In the genomic region with DNA sequence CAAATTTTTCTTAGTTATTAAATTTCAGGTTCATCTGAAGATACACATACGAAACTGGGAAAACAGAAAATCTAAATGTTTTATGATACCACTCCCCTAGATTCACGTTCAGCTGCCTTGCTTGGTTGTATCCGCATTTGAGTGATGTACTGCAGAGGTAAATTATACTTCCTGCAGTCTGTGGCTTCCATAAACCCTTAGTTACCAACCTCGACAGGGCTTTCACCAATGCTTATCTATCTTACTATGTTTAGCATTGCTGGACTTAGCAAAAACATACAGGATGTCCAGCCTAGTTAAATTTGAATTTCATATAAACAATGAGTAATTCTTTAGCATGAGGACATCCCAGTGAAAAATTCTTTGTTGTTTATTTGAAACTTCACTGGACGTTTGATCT, we compare ENCODE assay signal across 24 cellular contexts.
DNase-seq lines count a peak whose midpoint lies in the region; ATAC-seq, FAIRE-seq and TF ChIP-seq lines count a peak whose summit lies in the region.
"Had no signal": no experiment of that assay in that cellular context is flagged by ENCODE, and none has a peak within 500 bp of the region (broad histone marks: within the 10 kb centered on the region; RNA-seq: fewer than 3 reads in every experiment).

No MANE protein-coding gene starts in this region.

- no peaks in the 10 kb centered on the region for H3K9me3 ChIP-seq in DOHH2 (ENCODE audit: control insufficient read depth, insufficient read depth, low read length)
- H3K9me3 ChIP-seq in GM12878 (replicated peaks; ENCODE audit: control insufficient read depth, insufficient read depth, low read length), result no peaks in the 10 kb centered on the region; the same call in 2 of the 3 replicates
- H3K9me3 ChIP-seq in tibial artery, result no peaks in the 10 kb centered on the region
- H3K9me3 ChIP-seq: BE2C, esophagus squamous epithelium, SK-N-SH had no signal

- peak overlapping the region; percentile 19; the same call in 1 of the 2 replicates for H2AFZ ChIP-seq in GM12878 (ENCODE audit: control insufficient read depth, low read depth, low read length)

- POLR2A ChIA-PET in GM12878 (lab: Charles Lee), result no interaction called here
- POLR2A ChIA-PET in activated CD8-positive, alpha-beta T cell treated with anti-CD3 and anti-CD28 coated beads, Interleukin-2, amount 10 ng/mL, durations not matched to agents 7 days and 5 days (lab: Charles Lee), result no interaction called here

- in situ Hi-C loops in GM12878 (cut with MboI) (no loop called here), G401 (cut with HindIII; ENCODE audit: low sequenced_read_pairs) (no loop called here)

- RAD21 ChIA-PET in GM12878 (lab: Charles Lee; ENCODE audit: unreplicated experiment), result interaction anchor here (2.6 kb wide), 1 partner anchor 12 kb away, joined by 9 read pairs; no protein-coding TSS in a partner anchor

- ATAC-seq in GM21390 (IDR thresholded peaks at IDR 0.05; ENCODE audit: unreplicated experiment) (peak; percentile 33), HG03565 (IDR thresholded peaks at IDR 0.05; ENCODE audit: unreplicated experiment) (peak; percentile 31), GM12878 (peak; percentile 42; the same call in 2 of the 3 replicates)
- ATAC-seq in activated CD8-positive, alpha-beta T cell treated with anti-CD3 and anti-CD28 coated beads, Interleukin-2, amount 10 ng/mL, durations not matched to agents 7 days and 5 days, result no peak
- ATAC-seq: activated T-cell treated with anti-CD3 and anti-CD28 coated beads, Interleukin-2, amount 50 U/mL, for 4 hours; effector memory CD8-positive, alpha-beta T cell; naive thymus-derived CD4-positive, alpha-beta T cell had no signal

- intact Hi-C loops in GM12878 (cut with micrococcal nuclease; ENCODE audit: unreplicated experiment) (no loop called here), tibial artery (cut with DNase I; ENCODE audit: low total_unique reads) (no loop called here)

- H3K27ac ChIP-seq in DOHH2 (ENCODE audit: low read depth, low read length), result peak overlapping the region; percentile 33
- H3K27ac ChIP-seq in GM12878 (ENCODE audit: control insufficient read depth, insufficient read depth), result no peak overlapping the region
- H3K27ac ChIP-seq in tibial artery, result no peak overlapping the region
- H3K27ac ChIP-seq: esophagus squamous epithelium, RWPE1 had no signal

- H3K4me1 ChIP-seq in DOHH2 (ENCODE audit: control insufficient read depth, low read length) (peaks cover 90% of the 10 kb centered on the region), GM12878 (ENCODE audit: control insufficient read depth, insufficient read depth, low read length) (peaks cover 29% of the 10 kb centered on the region), tibial artery (no peaks in the 10 kb centered on the region)
- H3K4me1 ChIP-seq: BE2C, esophagus squamous epithelium had no signal

- H3K4me2 ChIP-seq in DOHH2 (ENCODE audit: low read length) (peak overlapping the region; percentile 58), GM12878 (ENCODE audit: control insufficient read depth, insufficient read depth) (no peak overlapping the region)
- H3K4me2 ChIP-seq: SK-N-SH had no signal

- no peaks in the 10 kb centered on the region for H3K9me3 Mint-ChIP-seq in activated CD8-positive, alpha-beta T cell treated with anti-CD3 and anti-CD28 coated beads, Interleukin-2, amount 10 ng/mL, durations not matched to agents 7 days and 5 days (ENCODE audit: insufficient read depth)
- H3K9me3 Mint-ChIP-seq: activated T-cell treated with anti-CD3 and anti-CD28 coated beads, Interleukin-2, amount 50 U/mL, for 4 hours; effector memory CD8-positive, alpha-beta T cell had no signal

- no peak overlapping the region for H3K9ac ChIP-seq in GM12878 (ENCODE audit: control insufficient read depth, insufficient read depth, low read length)
- H3K9ac ChIP-seq: SK-N-SH had no signal

- TF ChIP-seq EP300 in GM12878 (IDR thresholded peaks at IDR 0.05; ENCODE audit: borderline replicate concordance in 1 of 2, control insufficient read depth in 1 of 2, low read depth in 2 of 2, low read length in 2 of 2), result no peak

- H4K20me1 ChIP-seq in DOHH2 (ENCODE audit: control insufficient read depth, insufficient read depth, low read depth, low read length) (no peaks in the 10 kb centered on the region), GM12878 (ENCODE audit: control insufficient read depth, insufficient read depth) (no peaks in the 10 kb centered on the region)

- no peaks in the 10 kb centered on the region for H3K9me2 ChIP-seq in DOHH2 (replicated peaks; ENCODE audit: control insufficient read depth, low read length)
- H3K9me2 ChIP-seq: SK-N-SH had no signal

- H3K27ac Mint-ChIP-seq in activated CD8-positive, alpha-beta T cell treated with anti-CD3 and anti-CD28 coated beads, Interleukin-2, amount 10 ng/mL, durations not matched to agents 7 days and 5 days, result no peak overlapping the region
- H3K27ac Mint-ChIP-seq: effector memory CD8-positive, alpha-beta T cell had no signal

- H3K27me3 ChIP-seq in DOHH2 (ENCODE audit: control insufficient read depth, low read length) (no peaks in the 10 kb centered on the region), GM12878 (replicated peaks in 1 of 2; ENCODE audit: control insufficient read depth in 2 of 2, insufficient read depth in 2 of 2, low read length in 1 of 2) (no peaks in the 10 kb centered on the region), tibial artery (no peaks in the 10 kb centered on the region)
- H3K27me3 ChIP-seq: BE2C, esophagus squamous epithelium had no signal

- DNase-seq in GM12878 (ENCODE audit: low read depth, low spot score) (no peak), G401 (ENCODE audit: low spot score) (no peak), tibial artery (no peak), LoVo (ENCODE audit: low spot score) (no peak)
- DNase-seq in activated CD8-positive, alpha-beta T cell treated with anti-CD3 and anti-CD28 coated beads, Interleukin-2, amount 10 ng/mL, durations not matched to agents 7 days and 5 days, result no peak
- DNase-seq: activated CD4-positive, CD25-positive, alpha-beta regulatory T cell; activated naive CD4-positive, alpha-beta T cell treated with anti-CD3 and anti-CD28 coated beads, Interleukin-2, amount 50 U/mL, for 16 hours; activated T-cell treated with anti-CD3 and anti-CD28 coated beads, Interleukin-2, amount 50 U/mL, for 4 hours; BE2C; DMS79 treated with DMSO at 0.1 percent for 48 hours; effector memory CD8-positive, alpha-beta T cell; esophagus squamous epithelium; Kasumi-1; naive thymus-derived CD4-positive, alpha-beta T cell; NCI-H1092 treated with DMSO at 0.1 percent for 48 hours; NCI-H2029 treated with DMSO at 0.1 percent for 48 hours; NCI-H510A; SK-N-SH; stimulated activated CD4-positive, alpha-beta T cell treated with anti-CD3 and anti-CD28 coated beads, Interleukin-12 subunit alpha, Interleukin-12 subunit beta, amount 100 ng/mL, for 4 hours; T-helper 9 cell had no signal

- FAIRE-seq in GM12878 (lab: Jason Lieb, UNC), result no peak

- H3K4me3 Mint-ChIP-seq in activated CD8-positive, alpha-beta T cell treated with anti-CD3 and anti-CD28 coated beads, Interleukin-2, amount 10 ng/mL, durations not matched to agents 7 days and 5 days, result no peak overlapping the region
- H3K4me3 Mint-ChIP-seq: activated T-cell treated with anti-CD3 and anti-CD28 coated beads, Interleukin-2, amount 50 U/mL, for 4 hours; effector memory CD8-positive, alpha-beta T cell; naive thymus-derived CD4-positive, alpha-beta T cell had no signal

- CTCF ChIA-PET in GM12878 (lab: Yijun Ruan, JAX), result interaction anchor here (1.1 to 1.3 kb wide), 3 partner anchors 8 to 53 kb away, joined by 3 to 6 read pairs (median 3); no protein-coding TSS in a partner anchor
- CTCF ChIA-PET in activated CD8-positive, alpha-beta T cell treated with anti-CD3 and anti-CD28 coated beads, Interleukin-2, amount 10 ng/mL, durations not matched to agents 7 days and 5 days (lab: Charles Lee), result no interaction called here

- no TSS peak for BruUV-seq in GM12878 (replicated peaks; lab: Mats Ljungman, UMichigan)

- no peaks in the 10 kb centered on the region for H3K36me3 Mint-ChIP-seq in activated CD8-positive, alpha-beta T cell treated with anti-CD3 and anti-CD28 coated beads, Interleukin-2, amount 10 ng/mL, durations not matched to agents 7 days and 5 days (ENCODE audit: low read depth)
- H3K36me3 Mint-ChIP-seq: naive thymus-derived CD4-positive, alpha-beta T cell had no signal

- H3K4me3 ChIP-seq in DOHH2 (ENCODE audit: low read length) (peak overlapping the region; percentile 42), GM12878 (no peak overlapping the region), tibial artery (no peak overlapping the region)
- H3K4me3 ChIP-seq: esophagus squamous epithelium had no signal

- TF ChIP-seq RAD21 in GM12878 (IDR thresholded peaks at IDR 0.05; ENCODE audit: insufficient read depth, low read depth, low read length), result no peak

- SMC1A ChIA-PET in GM12878 (lab: Charles Lee; ENCODE audit: uncharacterized antibody, unreplicated experiment), result interaction anchor here (1.9 to 17.1 kb wide), 2 partner anchors 18 to 63 kb away, joined by 5 to 219 read pairs; no protein-coding TSS in a partner anchor

- TF ChIP-seq POLR2A in GM12878 (IDR thresholded peaks at IDR 0.05; ENCODE audit: low read depth, low read length), result no peak

- peaks cover 4% of the 10 kb centered on the region; the same call in 1 of the 2 replicates for H3K36me3 ChIP-seq in DOHH2 (ENCODE audit: control insufficient read depth, low read length)
- H3K36me3 ChIP-seq in GM12878 (ENCODE audit: control insufficient read depth in 2 of 2, insufficient read depth in 2 of 2, low read length in 1 of 2), result no peaks in the 10 kb centered on the region
- no peaks in the 10 kb centered on the region for H3K36me3 ChIP-seq in tibial artery
- H3K36me3 ChIP-seq: BE2C, esophagus squamous epithelium had no signal

- no peak for TF ChIP-seq CTCF in DOHH2 (IDR thresholded peaks at IDR 0.05; ENCODE audit: low read depth, low read length, poor library complexity, severe bottlenecking)
- TF ChIP-seq CTCF in GM12878 (IDR thresholded peaks at IDR 0.05 in 2 of 3, conservative IDR thresholded peaks at IDR 0.05 in 1 of 3; ENCODE audit: control insufficient read depth in 2 of 3, extremely low read depth in 1 of 3, insufficient read depth in 1 of 3, low read depth in 3 of 3, low read length in 3 of 3), result no peak
- no peak for TF ChIP-seq CTCF in tibial artery (IDR thresholded peaks at IDR 0.05)

- H3K79me2 ChIP-seq in DOHH2 (ENCODE audit: control insufficient read depth, low read length) (peaks cover 18% of the 10 kb centered on the region), GM12878 (ENCODE audit: control insufficient read depth, insufficient read depth, low read length) (no peaks in the 10 kb centered on the region)

- H3K4me1 Mint-ChIP-seq in activated CD8-positive, alpha-beta T cell treated with anti-CD3 and anti-CD28 coated beads, Interleukin-2, amount 10 ng/mL, durations not matched to agents 7 days and 5 days (ENCODE audit: low read depth), result no peaks in the 10 kb centered on the region

- H3F3A ChIP-seq in DOHH2 (ENCODE audit: control insufficient read depth, insufficient read depth), result peaks cover 24% of the 10 kb centered on the region

- 51% methylated on average over 5 of the region's 5 CpGs for WGBS in GM12878 (ENCODE audit: insufficient coverage, insufficient replicate concordance, low lambda C conversion rate, missing lambda C conversion rate)

- H3K27me3 Mint-ChIP-seq in activated CD8-positive, alpha-beta T cell treated with anti-CD3 and anti-CD28 coated beads, Interleukin-2, amount 10 ng/mL, durations not matched to agents 7 days and 5 days (ENCODE audit: low read depth), result peaks cover 3% of the 10 kb centered on the region

TF ChIP-seq in GM12878, 131 proteins besides CTCF, POLR2A, EP300 and RAD21 (continues in another document):
- TF ChIP-seq KAT2A (conservative IDR thresholded peaks at IDR 0.05; ENCODE audit: control insufficient read depth, low read depth, low read length), result no peak
